Comparison of ENCODE assay signal across 9 cellular contexts in the genomic region with DNA sequence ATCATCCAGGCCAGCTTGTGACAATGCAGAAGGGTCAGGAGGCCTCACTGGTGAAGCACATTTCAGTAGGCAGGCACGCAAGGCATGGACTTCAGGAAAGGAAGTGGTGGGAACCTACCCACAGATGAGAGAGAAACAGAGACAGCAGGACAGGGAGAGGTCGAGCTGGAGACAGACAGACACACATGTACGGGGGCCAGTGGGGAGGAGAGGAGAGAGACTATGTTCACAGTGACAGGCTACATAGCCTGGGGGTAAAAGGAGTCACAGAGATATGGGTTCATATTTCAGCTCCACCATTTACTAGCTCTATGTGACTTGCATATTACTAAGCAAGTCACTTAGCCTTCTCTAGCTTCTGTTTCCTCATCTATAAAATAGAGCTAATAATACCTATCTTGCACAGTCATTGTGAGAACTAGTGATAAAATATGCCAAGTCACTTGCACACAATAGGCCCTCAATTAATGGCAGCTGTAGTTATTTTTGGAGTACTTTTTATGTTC.
DNase-seq lines count a peak whose midpoint lies in the region; ATAC-seq and TF ChIP-seq lines count a peak whose summit lies in the region.
"Had no signal": no experiment of that assay in that cellular context is flagged by ENCODE, and none has a peak within 500 bp of the region (broad histone marks: within the 10 kb centered on the region; RNA-seq: fewer than 3 reads in every experiment).

No MANE protein-coding gene starts in this region.

- H3K79me1 ChIP-seq in neuronal stem cell (ENCODE audit: low read depth, low read length), result no peaks in the 10 kb centered on the region

- TF ChIP-seq CTCF in sigmoid colon (IDR thresholded peaks at IDR 0.05), result no peak

- H3K36me3 ChIP-seq in neuronal stem cell (replicated peaks in 1 of 2; ENCODE audit: control insufficient read depth in 2 of 2, insufficient read depth in 2 of 2, low read length in 2 of 2) (no peaks in the 10 kb centered on the region), sigmoid colon (no peaks in the 10 kb centered on the region)

- H3K9ac ChIP-seq in neuronal stem cell (ENCODE audit: low read depth, low read length, poor library complexity), result no peak overlapping the region

- no peak overlapping the region for H2AFZ ChIP-seq in neuronal stem cell (ENCODE audit: low read length)

- H3K4me3 ChIP-seq in neuronal stem cell (ENCODE audit: low read length in 2 of 2), result no peak overlapping the region
- H3K4me3 ChIP-seq in sigmoid colon, result no peak overlapping the region

- peak overlapping the region; percentile 20 for H3K18ac ChIP-seq in neuronal stem cell (ENCODE audit: low read length)

- WGBS in neuronal stem cell (ENCODE audit: extremely low coverage in 2 of 2, insufficient read length in 2 of 2, insufficient replicate concordance in 1 of 2), 2 donors, result no CpG with 5 or more reads among the region's 3 CpGs
- WGBS in sigmoid colon, 2 donors, result 62 to 86% methylated on average over 3 of the region's 3 CpGs

- DNase-seq in NOMO-1 (lab: John Stamatoyannopoulos, UW; ENCODE audit: unreplicated experiment in 2 of 2) (peak; percentile 3 to 19), NOMO-1 treated with dmso at 0.1 percent for 144 hours (lab: John Stamatoyannopoulos, UW; ENCODE audit: unreplicated experiment) (no peak), NCI-H526 treated with DMSO at 0.1 percent for 48 hours (lab: John Stamatoyannopoulos, UW) (peak; percentile 4), neuronal stem cell (ENCODE audit: low spot score) (no peak), sigmoid colon (no peak), dedifferentiated amniotic fluid mesenchymal stem cell (ENCODE audit: extremely low spot score) (no peak), HCEC 1CT (no peak)
- DNase-seq: 8988T had no signal

- H3K27ac ChIP-seq in neuronal stem cell (replicated peaks; ENCODE audit: low read length) (no peak overlapping the region), sigmoid colon (no peak overlapping the region)

- no peak overlapping the region for H2BK120ac ChIP-seq in neuronal stem cell (ENCODE audit: low read depth, low read length)

- H3K4me1 ChIP-seq in neuronal stem cell (ENCODE audit: control insufficient read depth in 2 of 2, insufficient read depth in 1 of 2, low read depth in 1 of 2, low read length in 2 of 2) (peaks cover 0 to 3% of the 10 kb centered on the region in 2 donors), sigmoid colon (no peaks in the 10 kb centered on the region)

- H2BK15ac ChIP-seq in neuronal stem cell (ENCODE audit: low read length), result peak overlapping the region; percentile 18

- no peak overlapping the region for H2AK5ac ChIP-seq in neuronal stem cell (ENCODE audit: low read depth, low read length)

- no peak overlapping the region for H3K14ac ChIP-seq in neuronal stem cell (ENCODE audit: low read length)

- peak; percentile 40 for ATAC-seq in HG02588 (IDR thresholded peaks at IDR 0.05; ENCODE audit: unreplicated experiment)

- no peak overlapping the region for H3K4ac ChIP-seq in neuronal stem cell (ENCODE audit: low read length)

- no peak overlapping the region for H4K91ac ChIP-seq in neuronal stem cell (ENCODE audit: low read depth, low read length, poor library complexity)

- H3K27me3 ChIP-seq in neuronal stem cell (ENCODE audit: control insufficient read depth in 3 of 3, insufficient read depth in 3 of 3, low read depth in 1 of 3, low read length in 3 of 3), result no peaks in the 10 kb centered on the region
- no peaks in the 10 kb centered on the region for H3K27me3 ChIP-seq in sigmoid colon

- TF ChIP-seq EP300 in sigmoid colon (IDR thresholded peaks at IDR 0.05), result no peak

- no peak for TF ChIP-seq POLR2A in sigmoid colon (IDR thresholded peaks at IDR 0.05)

- no peaks in the 10 kb centered on the region for H3K9me3 ChIP-seq in neuronal stem cell (replicated peaks in 1 of 2; ENCODE audit: control insufficient read depth in 2 of 2, insufficient read depth in 1 of 2, low read depth in 1 of 2, low read length in 2 of 2)
- H3K9me3 ChIP-seq in sigmoid colon, result no peaks in the 10 kb centered on the region

- intact Hi-C loops in sigmoid colon (cut with DNase I), result no loop called here

- H3K4me2 ChIP-seq in neuronal stem cell (ENCODE audit: insufficient read depth, low read length, poor library complexity, severe bottlenecking), result no peak overlapping the region

- H3K23ac ChIP-seq in neuronal stem cell (ENCODE audit: low read depth, low read length, poor library complexity), result no peak overlapping the region

- no peak overlapping the region for H4K8ac ChIP-seq in neuronal stem cell (ENCODE audit: low read depth, low read length)

- H2BK5ac ChIP-seq in neuronal stem cell (ENCODE audit: low read length), result no peak overlapping the region

- H2BK12ac ChIP-seq in neuronal stem cell (ENCODE audit: low read length), result peak overlapping the region; percentile 4

Comparison
In these comparisons a context has a peak if more than half of its experiments do, and no peak if none do; other contexts are left out.
1. DNase-seq: peak in NOMO-1 (2 of 2) and NCI-H526 treated with DMSO at 0.1 percent for 48 hours (single experiment); none in NOMO-1 treated with dmso at 0.1 percent for 144 hours (single experiment), neuronal stem cell (single experiment), sigmoid colon (single experiment), dedifferentiated amniotic fluid mesenchymal stem cell (single experiment) and HCEC 1CT (single experiment).